18 cellular contexts compared by ENCODE assay signal in the genomic region with DNA sequence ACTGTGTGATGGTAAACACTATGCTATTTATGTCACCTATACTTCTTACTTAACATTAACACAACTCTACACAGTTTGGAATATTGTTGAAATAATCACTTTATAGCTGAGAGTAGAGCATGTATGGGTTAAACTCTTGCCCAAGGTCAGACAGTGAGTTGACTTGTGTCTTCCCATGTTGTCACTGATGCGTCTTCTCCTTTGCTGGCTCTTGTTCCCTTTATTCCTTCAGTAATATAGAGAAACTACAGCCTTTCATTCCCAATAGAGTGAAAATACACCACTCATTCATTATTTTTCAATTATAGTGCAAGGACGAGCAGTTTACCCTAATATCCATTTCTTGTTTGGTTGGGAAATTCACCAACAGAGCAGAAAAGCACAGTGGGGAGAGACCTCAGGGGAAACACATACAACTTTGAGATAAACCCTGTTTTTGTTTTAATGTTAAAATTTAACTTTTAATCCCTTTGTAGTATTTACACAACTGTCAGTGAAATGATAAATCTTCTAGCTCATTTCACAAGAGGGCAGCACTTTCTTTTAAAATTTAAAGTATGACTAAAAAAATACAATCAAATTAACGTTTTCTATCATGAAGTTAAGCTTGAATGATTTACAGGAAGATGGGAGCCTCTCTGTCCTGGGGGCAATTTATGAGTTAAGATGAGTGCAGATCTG.
A peak's percentile ranks its signal among the peaks of the same experiment; 100 is the strongest.
DNase-seq lines count a peak whose midpoint lies in the region; ATAC-seq, FAIRE-seq and TF ChIP-seq lines count a peak whose summit lies in the region.
"Had no signal": no experiment of that assay in that cellular context is flagged by ENCODE, and none has a peak within 500 bp of the region (broad histone marks: within the 10 kb centered on the region; RNA-seq: fewer than 3 reads in every experiment).

No MANE protein-coding gene starts in this region.

- no peak overlapping the region for H3K4ac ChIP-seq in H1 (replicated peaks; ENCODE audit: insufficient read length, low read depth, low read length)

- CTCF ChIA-PET in H1 (lab: Charles Lee; ENCODE audit: partially characterized antibody): interaction anchor here (0.6 to 1.8 kb wide), 7 partner anchors 8 to 522 kb away, joined by 3 to 5 read pairs (median 3); no protein-coding TSS in a partner anchor

- no peak for TF ChIP-seq RAD21 in H1 (IDR thresholded peaks at IDR 0.05 in 1 of 2, conservative IDR thresholded peaks at IDR 0.05 in 1 of 2; ENCODE audit: low read depth in 2 of 2, low read length in 2 of 2)

- peak overlapping the region; percentile 67 for H2BK120ac ChIP-seq in H1 (replicated peaks; ENCODE audit: low read depth, low read length)

- no peak overlapping the region for H2BK12ac ChIP-seq in H1 (ENCODE audit: low read depth, low read length)

- no peak overlapping the region; the same call in 1 of the 2 replicates for H3K18ac ChIP-seq in H1 (ENCODE audit: extremely low read depth, low read length)

- no peak overlapping the region for H3K4me2 ChIP-seq in OCI-LY3 (ENCODE audit: low read length)
- no peak overlapping the region for H3K4me2 ChIP-seq in H1 (ENCODE audit: insufficient read depth in 1 of 2, low read depth in 2 of 2, low read length in 2 of 2)

- no peak for FAIRE-seq in H1 (lab: Jason Lieb, UNC)

- DNase-seq in DMS53 treated with DMSO at 0.1 percent for 48 hours (lab: John Stamatoyannopoulos, UW; ENCODE audit: unreplicated experiment) (peak; percentile 2), H1 (ENCODE audit: low read depth in 1 of 2, low spot score in 2 of 2) (no peak), neural crest cell (ENCODE audit: low read depth, low spot score) (no peak)
- DNase-seq: activated CD8-positive, alpha-beta memory T cell treated with anti-CD3 and anti-CD28 coated beads, Interleukin-2, amount 10 ng/mL, durations not matched to agents 7 days and 5 days; activated naive CD4-positive, alpha-beta T cell; AML-193; effector memory CD4-positive, alpha-beta T cell; NCI-H1694 treated with DMSO at 0.1 percent for 48 hours; SW 1271; upper lobe of right lung had no signal

- ATAC-seq in HG03520 (IDR thresholded peaks at IDR 0.05; ENCODE audit: unreplicated experiment) (no peak), HG02852 (IDR thresholded peaks at IDR 0.05; ENCODE audit: unreplicated experiment) (no peak), HG03378 (IDR thresholded peaks at IDR 0.05; ENCODE audit: unreplicated experiment) (no peak), HG03159 (IDR thresholded peaks at IDR 0.05; ENCODE audit: unreplicated experiment) (no peak)
- ATAC-seq: activated CD8-positive, alpha-beta memory T cell treated with anti-CD3 and anti-CD28 coated beads, Interleukin-2, amount 10 ng/mL, durations not matched to agents 7 days and 5 days; stimulated activated memory B cell treated with anti-CD40 and anti-IgM and Interleukin-4, amounts not matched to agents 10 μg/mL and 1 μg/mL and 100 μg/mL, for 72 hours; upper lobe of right lung had no signal

- H2AK5ac ChIP-seq in H1 (ENCODE audit: low read depth, low read length): no peak overlapping the region; the same call in 1 of the 2 replicates

- H3K9ac ChIP-seq in OCI-LY3 (ENCODE audit: low read length) (no peak overlapping the region), H1 (replicated peaks in 1 of 4; ENCODE audit: extremely low read depth in 1 of 4, low read depth in 3 of 4, low read length in 3 of 4) (no peak overlapping the region)

- TF ChIP-seq CTCF in OCI-LY3 (IDR thresholded peaks at IDR 0.05; ENCODE audit: low read depth, low read length): peak; percentile 33; the same call in 1 of the 2 replicates
- no peak for TF ChIP-seq CTCF in H1 (IDR thresholded peaks at IDR 0.05; ENCODE audit: control extremely low read depth in 1 of 3, insufficient read depth in 1 of 3, low read depth in 1 of 3, low read length in 3 of 3)
- no peak for TF ChIP-seq CTCF in neural crest cell (conservative IDR thresholded peaks at IDR 0.05)

- H2AFZ ChIP-seq in OCI-LY3 (ENCODE audit: low read depth, low read length) (no peak overlapping the region), H1 (ENCODE audit: low read length) (no peak overlapping the region)

- WGBS in H1 (ENCODE audit: extremely low coverage in 1 of 2, insufficient coverage in 1 of 2, insufficient read length in 1 of 2, insufficient replicate concordance in 2 of 2, low coverage in 1 of 2, low lambda C conversion rate in 2 of 2, missing lambda C conversion rate in 1 of 2), 2 experiments: 63% methylated on average over 3 of the region's 3 CpGs; no CpG with 5 or more reads in 1 of the 2 experiments

- H3K27me3 Mint-ChIP-seq in neural crest cell (ENCODE audit: low read depth): no peaks in the 10 kb centered on the region
- H3K27me3 Mint-ChIP-seq: activated CD8-positive, alpha-beta memory T cell treated with anti-CD3 and anti-CD28 coated beads, Interleukin-2, amount 10 ng/mL, durations not matched to agents 7 days and 5 days; stimulated activated memory B cell treated with anti-CD40 and anti-IgM and Interleukin-4, amounts not matched to agents 10 μg/mL and 1 μg/mL and 100 μg/mL, for 72 hours had no signal

- no peak overlapping the region for H3K4me3 Mint-ChIP-seq in neural crest cell
- H3K4me3 Mint-ChIP-seq: activated CD8-positive, alpha-beta memory T cell treated with anti-CD3 and anti-CD28 coated beads, Interleukin-2, amount 10 ng/mL, durations not matched to agents 7 days and 5 days; stimulated activated memory B cell treated with anti-CD40 and anti-IgM and Interleukin-4, amounts not matched to agents 10 μg/mL and 1 μg/mL and 100 μg/mL, for 72 hours had no signal

- peaks cover 5% of the 10 kb centered on the region for H3K36me3 Mint-ChIP-seq in neural crest cell (ENCODE audit: low read depth)

- POLR2A ChIA-PET in H1 (lab: Charles Lee; ENCODE audit: partially characterized antibody): interaction anchor here (0.6 kb wide), 1 partner anchor 15 kb away, joined by 3 read pairs; no protein-coding TSS in a partner anchor

- no peaks in the 10 kb centered on the region for H3K9me3 Mint-ChIP-seq in neural crest cell
- H3K9me3 Mint-ChIP-seq: stimulated activated memory B cell treated with anti-CD40 and anti-IgM and Interleukin-4, amounts not matched to agents 10 μg/mL and 1 μg/mL and 100 μg/mL, for 72 hours had no signal

- TF ChIP-seq EP300 in H1 (IDR thresholded peaks at IDR 0.05; ENCODE audit: borderline replicate concordance in 1 of 2, low read depth in 2 of 2, low read length in 2 of 2): no peak

- H4K5ac ChIP-seq in H1 (ENCODE audit: insufficient read length, low read depth, low read length): peak overlapping the region; percentile 70

- H4K91ac ChIP-seq in H1 (replicated peaks; ENCODE audit: insufficient read length, low read length): no peak overlapping the region

- H3K9me3 ChIP-seq in OCI-LY3 (ENCODE audit: insufficient read depth, low read length): no peaks in the 10 kb centered on the region
- no peaks in the 10 kb centered on the region for H3K9me3 ChIP-seq in H1 (ENCODE audit: insufficient read depth in 2 of 2, low read depth in 1 of 2, low read length in 1 of 2)
- H3K9me3 ChIP-seq: neutrophil, upper lobe of right lung had no signal

- peak overlapping the region; percentile 5; the same call in 1 of the 2 replicates for H2BK5ac ChIP-seq in H1 (ENCODE audit: low read depth, low read length)

- H2BK15ac ChIP-seq in H1 (ENCODE audit: low read length): no peak overlapping the region

- H3K27ac ChIP-seq in OCI-LY3 (ENCODE audit: low read length): no peak overlapping the region
- no peak overlapping the region for H3K27ac ChIP-seq in H1 (ENCODE audit: low read depth, low read length)
- H3K27ac ChIP-seq: neutrophil, upper lobe of right lung, VCaP had no signal

- H3K14ac ChIP-seq in H1 (ENCODE audit: insufficient read length): no peak overlapping the region

- no peaks in the 10 kb centered on the region for H4K20me1 ChIP-seq in OCI-LY3 (ENCODE audit: insufficient read depth, low read length)
- no peaks in the 10 kb centered on the region for H4K20me1 ChIP-seq in H1 (replicated peaks in 1 of 2; ENCODE audit: control insufficient read depth in 1 of 2, insufficient read depth in 2 of 2, low read length in 2 of 2)

- no peak overlapping the region for H4K8ac ChIP-seq in H1 (ENCODE audit: extremely low read depth, insufficient read depth, low read length)

- H3K4me3 ChIP-seq in OCI-LY3 (ENCODE audit: low read length) (no peak overlapping the region), H1 (ENCODE audit: extremely low read depth in 1 of 4, insufficient read depth in 2 of 4, low read depth in 3 of 4, low read length in 4 of 4) (no peak overlapping the region)
- H3K4me3 ChIP-seq: upper lobe of right lung had no signal

- no peak overlapping the region for H3K56ac ChIP-seq in H1 (replicated peaks; ENCODE audit: insufficient read length, low read depth, low read length)

- H3K36me3 ChIP-seq in OCI-LY3 (replicated peaks; ENCODE audit: low read depth, low read length) (no peaks in the 10 kb centered on the region), H1 (ENCODE audit: control insufficient read depth in 2 of 4, insufficient read depth in 4 of 4, low read length in 3 of 4) (peaks cover 0 to 3% (median 0%) of the 10 kb centered on the region in 4 experiments; a peak in 1 of 8 replicates)
- H3K36me3 ChIP-seq: neutrophil, upper lobe of right lung had no signal

- TF ChIP-seq POLR2A in H1 (IDR thresholded peaks at IDR 0.05; ENCODE audit: control extremely low read depth in 1 of 2, low read depth in 2 of 2, low read length in 2 of 2): no peak

- H3K4me1 ChIP-seq in OCI-LY3 (ENCODE audit: low read length): no peaks in the 10 kb centered on the region
- H3K4me1 ChIP-seq in H1 (replicated peaks in 1 of 4; ENCODE audit: control insufficient read depth in 3 of 4, insufficient read depth in 4 of 4, low read length in 3 of 4): peaks cover 4 to 19% (median 11%) of the 10 kb centered on the region in 4 experiments; a peak in 6 of 7 replicates
- H3K4me1 ChIP-seq: upper lobe of right lung had no signal

- H3K79me2 ChIP-seq in OCI-LY3 (ENCODE audit: low read length) (no peaks in the 10 kb centered on the region), H1 (ENCODE audit: control insufficient read depth in 1 of 2, insufficient read depth in 2 of 2, low read length in 2 of 2) (no peaks in the 10 kb centered on the region)

- H3K27me3 ChIP-seq in OCI-LY3 (ENCODE audit: low read depth, low read length) (no peaks in the 10 kb centered on the region), H1 (replicated peaks in 1 of 4; ENCODE audit: control insufficient read depth in 3 of 4, extremely low read depth in 1 of 4, insufficient read depth in 3 of 4, low read length in 3 of 4) (no peaks in the 10 kb centered on the region)
- H3K27me3 ChIP-seq: neutrophil, upper lobe of right lung had no signal

- H2BK20ac ChIP-seq in H1 (ENCODE audit: low read length): no peak overlapping the region

- H3K4me1 Mint-ChIP-seq in neural crest cell: peaks cover 49% of the 10 kb centered on the region

- H3K23ac ChIP-seq in H1 (ENCODE audit: insufficient read length): no peak overlapping the region

- H3K79me1 ChIP-seq in H1 (ENCODE audit: low read depth, low read length): no peaks in the 10 kb centered on the region

- H3K23me2 ChIP-seq in H1 (ENCODE audit: low read depth, low read length): peaks cover 2% of the 10 kb centered on the region; the same call in 1 of the 2 replicates

- H3K27ac Mint-ChIP-seq in neural crest cell (ENCODE audit: unreplicated experiment): peak overlapping the region; percentile 46
- H3K27ac Mint-ChIP-seq: activated CD8-positive, alpha-beta memory T cell treated with anti-CD3 and anti-CD28 coated beads, Interleukin-2, amount 10 ng/mL, durations not matched to agents 7 days and 5 days had no signal

TF ChIP-seq in H1, 55 proteins besides CTCF, POLR2A, EP300 and RAD21 (continues in another document):
- no peak for TF ChIP-seq PHF8 (conservative IDR thresholded peaks at IDR 0.05; ENCODE audit: low read depth, low read length)
